In the genomic region with DNA sequence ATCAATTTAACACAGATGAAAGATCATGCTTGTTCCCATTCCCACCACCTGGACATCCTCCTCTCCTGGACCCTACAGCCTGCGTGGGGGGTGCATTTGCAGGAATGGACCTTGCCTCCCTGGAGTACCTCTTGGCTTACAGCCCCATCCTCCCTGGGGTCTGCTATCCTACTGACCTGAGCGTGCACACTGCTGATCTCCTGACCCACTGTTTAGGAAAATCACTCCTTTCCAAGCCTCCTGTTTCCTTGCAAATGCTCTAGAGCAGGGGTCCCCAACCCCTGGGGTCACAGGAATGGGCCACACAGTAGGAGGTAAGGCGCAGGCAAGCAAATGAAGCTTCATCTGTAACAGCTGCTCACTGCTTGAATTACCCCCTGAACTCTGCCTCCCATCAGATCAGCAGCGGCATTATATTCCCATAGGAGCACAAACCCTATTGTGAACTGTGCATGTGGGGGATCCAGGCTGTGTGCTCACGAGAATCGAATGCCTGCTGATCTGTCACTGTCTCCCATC, we compare ENCODE assay signal across 1 cellular context.
A peak's percentile ranks its signal among the peaks of the same experiment; 100 is the strongest.
TF ChIP-seq lines count a peak whose summit lies in the region.

No MANE protein-coding gene starts in this region.

TF ChIP-seq in K562, 482 proteins besides CTCF, POLR2A, EP300 and RAD21 (continued from another document and continues in another):
- TF ChIP-seq, protein P1, sequence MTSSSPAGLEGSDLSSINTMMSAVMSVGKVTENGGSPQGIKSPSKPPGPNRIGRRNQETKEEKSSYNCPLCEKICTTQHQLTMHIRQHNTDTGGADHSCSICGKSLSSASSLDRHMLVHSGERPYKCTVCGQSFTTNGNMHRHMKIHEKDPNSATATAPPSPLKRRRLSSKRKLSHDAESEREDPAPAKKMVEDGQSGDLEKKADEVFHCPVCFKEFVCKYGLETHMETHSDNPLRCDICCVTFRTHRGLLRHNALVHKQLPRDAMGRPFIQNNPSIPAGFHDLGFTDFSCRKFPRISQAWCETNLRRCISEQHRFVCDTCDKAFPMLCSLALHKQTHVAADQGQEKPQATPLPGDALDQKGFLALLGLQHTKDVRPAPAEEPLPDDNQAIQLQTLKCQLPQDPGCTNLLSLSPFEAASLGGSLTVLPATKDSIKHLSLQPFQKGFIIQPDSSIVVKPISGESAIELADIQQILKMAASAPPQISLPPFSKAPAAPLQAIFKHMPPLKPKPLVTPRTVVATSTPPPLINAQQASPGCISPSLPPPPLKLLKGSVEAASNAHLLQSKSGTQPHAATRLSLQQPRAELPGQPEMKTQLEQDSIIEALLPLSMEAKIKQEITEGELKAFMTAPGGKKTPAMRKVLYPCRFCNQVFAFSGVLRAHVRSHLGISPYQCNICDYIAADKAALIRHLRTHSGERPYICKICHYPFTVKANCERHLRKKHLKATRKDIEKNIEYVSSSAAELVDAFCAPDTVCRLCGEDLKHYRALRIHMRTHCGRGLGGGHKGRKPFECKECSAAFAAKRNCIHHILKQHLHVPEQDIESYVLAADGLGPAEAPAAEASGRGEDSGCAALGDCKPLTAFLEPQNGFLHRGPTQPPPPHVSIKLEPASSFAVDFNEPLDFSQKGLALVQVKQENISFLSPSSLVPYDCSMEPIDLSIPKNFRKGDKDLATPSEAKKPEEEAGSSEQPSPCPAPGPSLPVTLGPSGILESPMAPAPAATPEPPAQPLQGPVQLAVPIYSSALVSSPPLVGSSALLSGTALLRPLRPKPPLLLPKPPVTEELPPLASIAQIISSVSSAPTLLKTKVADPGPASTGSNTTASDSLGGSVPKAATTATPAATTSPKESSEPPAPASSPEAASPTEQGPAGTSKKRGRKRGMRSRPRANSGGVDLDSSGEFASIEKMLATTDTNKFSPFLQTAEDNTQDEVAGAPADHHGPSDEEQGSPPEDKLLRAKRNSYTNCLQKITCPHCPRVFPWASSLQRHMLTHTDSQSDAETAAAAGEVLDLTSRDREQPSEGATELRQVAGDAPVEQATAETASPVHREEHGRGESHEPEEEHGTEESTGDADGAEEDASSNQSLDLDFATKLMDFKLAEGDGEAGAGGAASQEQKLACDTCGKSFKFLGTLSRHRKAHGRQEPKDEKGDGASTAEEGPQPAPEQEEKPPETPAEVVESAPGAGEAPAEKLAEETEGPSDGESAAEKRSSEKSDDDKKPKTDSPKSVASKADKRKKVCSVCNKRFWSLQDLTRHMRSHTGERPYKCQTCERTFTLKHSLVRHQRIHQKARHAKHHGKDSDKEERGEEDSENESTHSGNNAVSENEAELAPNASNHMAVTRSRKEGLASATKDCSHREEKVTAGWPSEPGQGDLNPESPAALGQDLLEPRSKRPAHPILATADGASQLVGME (CRISPR knock-in tag; IDR thresholded peaks at IDR 0.05): 0 out of 2 replicates have a peak, but pooled peaks have one; percentile 53
- TF ChIP-seq, protein P2, sequence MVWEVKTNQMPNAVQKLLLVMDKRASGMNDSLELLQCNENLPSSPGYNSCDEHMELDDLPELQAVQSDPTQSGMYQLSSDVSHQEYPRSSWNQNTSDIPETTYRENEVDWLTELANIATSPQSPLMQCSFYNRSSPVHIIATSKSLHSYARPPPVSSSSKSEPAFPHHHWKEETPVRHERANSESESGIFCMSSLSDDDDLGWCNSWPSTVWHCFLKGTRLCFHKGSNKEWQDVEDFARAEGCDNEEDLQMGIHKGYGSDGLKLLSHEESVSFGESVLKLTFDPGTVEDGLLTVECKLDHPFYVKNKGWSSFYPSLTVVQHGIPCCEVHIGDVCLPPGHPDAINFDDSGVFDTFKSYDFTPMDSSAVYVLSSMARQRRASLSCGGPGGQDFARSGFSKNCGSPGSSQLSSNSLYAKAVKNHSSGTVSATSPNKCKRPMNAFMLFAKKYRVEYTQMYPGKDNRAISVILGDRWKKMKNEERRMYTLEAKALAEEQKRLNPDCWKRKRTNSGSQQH (CRISPR knock-in tag; IDR thresholded peaks at IDR 0.05): no peak
- TF ChIP-seq MTA3 (IDR thresholded peaks at IDR 0.05; ENCODE audit: borderline replicate concordance) (no peak), NR4A1 (CRISPR knock-in tag; IDR thresholded peaks at IDR 0.05) (0 out of 2 replicates have a peak, but pooled peaks have one; percentile 10), NR4A1 (tag; IDR thresholded peaks at IDR 0.05) (no peak), MEF2D (tag; conservative IDR thresholded peaks at IDR 0.05; ENCODE audit: low read depth) (no peak), HOXB6 (CRISPR knock-in tag; IDR thresholded peaks at IDR 0.05; ENCODE audit: borderline replicate concordance) (no peak), JUN (IDR thresholded peaks at IDR 0.05; ENCODE audit: borderline replicate concordance, low read depth, low read length) (no peak), JUN (CRISPR knock-in tag; IDR thresholded peaks at IDR 0.05; ENCODE audit: borderline replicate concordance) (no peak), XRCC5 (IDR thresholded peaks at IDR 0.05; ENCODE audit: low read depth, low read length) (no peak), ZNF436 (CRISPR knock-in tag; IDR thresholded peaks at IDR 0.05) (0 out of 2 replicates have a peak, but pooled peaks have one; percentile 6), ZNF282 (CRISPR knock-in tag; IDR thresholded peaks at IDR 0.05) (no peak), POLR3A (IDR thresholded peaks at IDR 0.05; ENCODE audit: borderline replicate concordance, extremely low read depth, insufficient read depth, insufficient read length) (no peak), ZNF551 (CRISPR knock-in tag; IDR thresholded peaks at IDR 0.05) (no peak), OTX1 (CRISPR knock-in tag; IDR thresholded peaks at IDR 0.05) (no peak), SRF (CRISPR knock-in tag; IDR thresholded peaks at IDR 0.05) (no peak), BRF1 (IDR thresholded peaks at IDR 0.05; ENCODE audit: borderline replicate concordance, extremely low read depth, insufficient read length) (no peak), YY1 (IDR thresholded peaks at IDR 0.05; ENCODE audit: borderline replicate concordance in 1 of 3, control insufficient read depth in 1 of 3, extremely low read depth in 1 of 3, insufficient read depth in 3 of 3, insufficient read length in 1 of 3, insufficient replicate concordance in 2 of 3, low read depth in 1 of 3, low read length in 2 of 3) (no peak), ZNF274 (IDR thresholded peaks at IDR 0.05; ENCODE audit: borderline replicate concordance, low read depth, low read length) (no peak), CXXC5 (CRISPR knock-in tag; IDR thresholded peaks at IDR 0.05) (no peak), KDM2B (CRISPR knock-in tag; IDR thresholded peaks at IDR 0.05) (0 out of 2 replicates have a peak, but pooled peaks have one; percentile 3), ATF1 (CRISPR knock-in tag; IDR thresholded peaks at IDR 0.05) (peak; percentile 1; the same call in 1 of the 2 replicates), ATF1 (tag; IDR thresholded peaks at IDR 0.05) (no peak), NCOA2 (IDR thresholded peaks at IDR 0.05; ENCODE audit: partially characterized antibody in 2 of 2) (no peak), NFXL1 (CRISPR knock-in tag; IDR thresholded peaks at IDR 0.05) (0 out of 2 replicates have a peak, but pooled peaks have one; percentile 54), NFIC (IDR thresholded peaks at IDR 0.05) (peak; percentile 18; the same call in 1 of the 2 replicates), ZNF445 (CRISPR knock-in tag; IDR thresholded peaks at IDR 0.05; ENCODE audit: low read depth) (no peak), ZNF444 (CRISPR knock-in tag; IDR thresholded peaks at IDR 0.05) (no peak), NFATC3 (IDR thresholded peaks at IDR 0.05) (no peak), MYC (IDR thresholded peaks at IDR 0.05; ENCODE audit: low read depth, low read length) (no peak), MYC (CRISPR knock-in tag; IDR thresholded peaks at IDR 0.05; ENCODE audit: borderline replicate concordance, low read depth) (peak; percentile 26; the same call in 1 of the 2 replicates), GTF2A2 (tag; IDR thresholded peaks at IDR 0.05) (no peak)
- TF ChIP-seq, protein P3, sequence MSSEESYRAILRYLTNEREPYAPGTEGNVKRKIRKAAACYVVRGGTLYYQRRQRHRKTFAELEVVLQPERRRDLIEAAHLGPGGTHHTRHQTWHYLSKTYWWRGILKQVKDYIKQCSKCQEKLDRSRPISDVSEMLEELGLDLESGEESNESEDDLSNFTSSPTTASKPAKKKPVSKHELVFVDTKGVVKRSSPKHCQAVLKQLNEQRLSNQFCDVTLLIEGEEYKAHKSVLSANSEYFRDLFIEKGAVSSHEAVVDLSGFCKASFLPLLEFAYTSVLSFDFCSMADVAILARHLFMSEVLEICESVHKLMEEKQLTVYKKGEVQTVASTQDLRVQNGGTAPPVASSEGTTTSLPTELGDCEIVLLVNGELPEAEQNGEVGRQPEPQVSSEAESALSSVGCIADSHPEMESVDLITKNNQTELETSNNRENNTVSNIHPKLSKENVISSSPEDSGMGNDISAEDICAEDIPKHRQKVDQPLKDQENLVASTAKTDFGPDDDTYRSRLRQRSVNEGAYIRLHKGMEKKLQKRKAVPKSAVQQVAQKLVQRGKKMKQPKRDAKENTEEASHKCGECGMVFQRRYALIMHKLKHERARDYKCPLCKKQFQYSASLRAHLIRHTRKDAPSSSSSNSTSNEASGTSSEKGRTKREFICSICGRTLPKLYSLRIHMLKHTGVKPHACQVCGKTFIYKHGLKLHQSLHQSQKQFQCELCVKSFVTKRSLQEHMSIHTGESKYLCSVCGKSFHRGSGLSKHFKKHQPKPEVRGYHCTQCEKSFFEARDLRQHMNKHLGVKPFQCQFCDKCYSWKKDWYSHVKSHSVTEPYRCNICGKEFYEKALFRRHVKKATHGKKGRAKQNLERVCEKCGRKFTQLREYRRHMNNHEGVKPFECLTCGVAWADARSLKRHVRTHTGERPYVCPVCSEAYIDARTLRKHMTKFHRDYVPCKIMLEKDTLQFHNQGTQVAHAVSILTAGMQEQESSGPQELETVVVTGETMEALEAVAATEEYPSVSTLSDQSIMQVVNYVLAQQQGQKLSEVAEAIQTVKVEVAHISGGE (CRISPR knock-in tag; IDR thresholded peaks at IDR 0.05): peak in 1 of 3 experiments; percentile 34; a peak in 1 of 6 replicates
- TF ChIP-seq, protein P4, sequence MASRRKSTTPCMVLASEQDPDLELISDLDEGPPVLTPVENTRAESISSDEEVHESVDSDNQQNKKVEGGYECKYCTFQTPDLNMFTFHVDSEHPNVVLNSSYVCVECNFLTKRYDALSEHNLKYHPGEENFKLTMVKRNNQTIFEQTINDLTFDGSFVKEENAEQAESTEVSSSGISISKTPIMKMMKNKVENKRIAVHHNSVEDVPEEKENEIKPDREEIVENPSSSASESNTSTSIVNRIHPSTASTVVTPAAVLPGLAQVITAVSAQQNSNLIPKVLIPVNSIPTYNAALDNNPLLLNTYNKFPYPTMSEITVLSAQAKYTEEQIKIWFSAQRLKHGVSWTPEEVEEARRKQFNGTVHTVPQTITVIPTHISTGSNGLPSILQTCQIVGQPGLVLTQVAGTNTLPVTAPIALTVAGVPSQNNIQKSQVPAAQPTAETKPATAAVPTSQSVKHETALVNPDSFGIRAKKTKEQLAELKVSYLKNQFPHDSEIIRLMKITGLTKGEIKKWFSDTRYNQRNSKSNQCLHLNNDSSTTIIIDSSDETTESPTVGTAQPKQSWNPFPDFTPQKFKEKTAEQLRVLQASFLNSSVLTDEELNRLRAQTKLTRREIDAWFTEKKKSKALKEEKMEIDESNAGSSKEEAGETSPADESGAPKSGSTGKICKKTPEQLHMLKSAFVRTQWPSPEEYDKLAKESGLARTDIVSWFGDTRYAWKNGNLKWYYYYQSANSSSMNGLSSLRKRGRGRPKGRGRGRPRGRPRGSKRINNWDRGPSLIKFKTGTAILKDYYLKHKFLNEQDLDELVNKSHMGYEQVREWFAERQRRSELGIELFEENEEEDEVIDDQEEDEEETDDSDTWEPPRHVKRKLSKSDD (conservative IDR thresholded peaks at IDR 0.05; ENCODE audit: low read length): no peak
- TF ChIP-seq, protein P5, sequence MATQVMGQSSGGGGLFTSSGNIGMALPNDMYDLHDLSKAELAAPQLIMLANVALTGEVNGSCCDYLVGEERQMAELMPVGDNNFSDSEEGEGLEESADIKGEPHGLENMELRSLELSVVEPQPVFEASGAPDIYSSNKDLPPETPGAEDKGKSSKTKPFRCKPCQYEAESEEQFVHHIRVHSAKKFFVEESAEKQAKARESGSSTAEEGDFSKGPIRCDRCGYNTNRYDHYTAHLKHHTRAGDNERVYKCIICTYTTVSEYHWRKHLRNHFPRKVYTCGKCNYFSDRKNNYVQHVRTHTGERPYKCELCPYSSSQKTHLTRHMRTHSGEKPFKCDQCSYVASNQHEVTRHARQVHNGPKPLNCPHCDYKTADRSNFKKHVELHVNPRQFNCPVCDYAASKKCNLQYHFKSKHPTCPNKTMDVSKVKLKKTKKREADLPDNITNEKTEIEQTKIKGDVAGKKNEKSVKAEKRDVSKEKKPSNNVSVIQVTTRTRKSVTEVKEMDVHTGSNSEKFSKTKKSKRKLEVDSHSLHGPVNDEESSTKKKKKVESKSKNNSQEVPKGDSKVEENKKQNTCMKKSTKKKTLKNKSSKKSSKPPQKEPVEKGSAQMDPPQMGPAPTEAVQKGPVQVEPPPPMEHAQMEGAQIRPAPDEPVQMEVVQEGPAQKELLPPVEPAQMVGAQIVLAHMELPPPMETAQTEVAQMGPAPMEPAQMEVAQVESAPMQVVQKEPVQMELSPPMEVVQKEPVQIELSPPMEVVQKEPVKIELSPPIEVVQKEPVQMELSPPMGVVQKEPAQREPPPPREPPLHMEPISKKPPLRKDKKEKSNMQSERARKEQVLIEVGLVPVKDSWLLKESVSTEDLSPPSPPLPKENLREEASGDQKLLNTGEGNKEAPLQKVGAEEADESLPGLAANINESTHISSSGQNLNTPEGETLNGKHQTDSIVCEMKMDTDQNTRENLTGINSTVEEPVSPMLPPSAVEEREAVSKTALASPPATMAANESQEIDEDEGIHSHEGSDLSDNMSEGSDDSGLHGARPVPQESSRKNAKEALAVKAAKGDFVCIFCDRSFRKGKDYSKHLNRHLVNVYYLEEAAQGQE (CRISPR knock-in tag; IDR thresholded peaks at IDR 0.05; ENCODE audit: low read depth): 0 out of 2 replicates have a peak, but pooled peaks have one; percentile 20
- TF ChIP-seq, protein P6, sequence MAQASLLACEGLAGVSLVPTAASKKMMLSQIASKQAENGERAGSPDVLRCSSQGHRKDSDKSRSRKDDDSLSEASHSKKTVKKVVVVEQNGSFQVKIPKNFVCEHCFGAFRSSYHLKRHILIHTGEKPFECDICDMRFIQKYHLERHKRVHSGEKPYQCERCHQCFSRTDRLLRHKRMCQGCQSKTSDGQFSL (CRISPR knock-in tag; IDR thresholded peaks at IDR 0.05): no peak
- TF ChIP-seq, protein P6 (tag; IDR thresholded peaks at IDR 0.05): no peak
- TF ChIP-seq, protein P7, sequence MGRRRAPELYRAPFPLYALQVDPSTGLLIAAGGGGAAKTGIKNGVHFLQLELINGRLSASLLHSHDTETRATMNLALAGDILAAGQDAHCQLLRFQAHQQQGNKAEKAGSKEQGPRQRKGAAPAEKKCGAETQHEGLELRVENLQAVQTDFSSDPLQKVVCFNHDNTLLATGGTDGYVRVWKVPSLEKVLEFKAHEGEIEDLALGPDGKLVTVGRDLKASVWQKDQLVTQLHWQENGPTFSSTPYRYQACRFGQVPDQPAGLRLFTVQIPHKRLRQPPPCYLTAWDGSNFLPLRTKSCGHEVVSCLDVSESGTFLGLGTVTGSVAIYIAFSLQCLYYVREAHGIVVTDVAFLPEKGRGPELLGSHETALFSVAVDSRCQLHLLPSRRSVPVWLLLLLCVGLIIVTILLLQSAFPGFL (CRISPR knock-in tag; IDR thresholded peaks at IDR 0.05): no peak
- TF ChIP-seq, protein P8, sequence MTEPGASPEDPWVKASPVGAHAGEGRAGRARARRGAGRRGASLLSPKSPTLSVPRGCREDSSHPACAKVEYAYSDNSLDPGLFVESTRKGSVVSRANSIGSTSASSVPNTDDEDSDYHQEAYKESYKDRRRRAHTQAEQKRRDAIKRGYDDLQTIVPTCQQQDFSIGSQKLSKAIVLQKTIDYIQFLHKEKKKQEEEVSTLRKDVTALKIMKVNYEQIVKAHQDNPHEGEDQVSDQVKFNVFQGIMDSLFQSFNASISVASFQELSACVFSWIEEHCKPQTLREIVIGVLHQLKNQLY (CRISPR knock-in tag; conservative IDR thresholded peaks at IDR 0.05): no peak
